8 cellular contexts compared by ENCODE assay signal in genomic region chr1:10514490-10515235, GRCh38. TPM values are rescaled to one million over a fixed set of nuclear protein-coding genes. Genes with fewer than 3 reads are reported as not detected.
A peak's percentile ranks its signal among the peaks of the same experiment; 100 is the strongest.
DNase-seq lines count a peak whose midpoint lies in the region; ATAC-seq and TF ChIP-seq lines count a peak whose summit lies in the region.

No MANE protein-coding gene starts in this region.

- H3K4me3 ChIP-seq in GM12864 (ENCODE audit: low read depth, low read length) = no peak overlapping the region

- H3K4me1 Mint-ChIP-seq in brain = peaks cover 95% of the 10 kb centered on the region

- H3K9me3 Mint-ChIP-seq in brain = no peaks in the 10 kb centered on the region

- H3K36me3 Mint-ChIP-seq in brain = no peaks in the 10 kb centered on the region

- H3K27me3 Mint-ChIP-seq in brain = peaks cover 4% of the 10 kb centered on the region

- peak overlapping the region in 3 of 5 experiments; percentile 27 to 75 (median 62) for H3K27ac Mint-ChIP-seq in brain

- DNase-seq in AG08395 (ENCODE audit: low spot score) = peak; percentile 48
- DNase-seq in GM12864 (ENCODE audit: low read depth) = no peak
- DNase-seq in NCI-H226 = peak; percentile 17
- peak; percentile 66 for DNase-seq in myocyte (ENCODE audit: low read depth)

- TF ChIP-seq CTCF in GM12864 (IDR thresholded peaks at IDR 0.05; ENCODE audit: low read depth, low read length, missing control alignments) (peak; percentile 56), brain (conservative IDR thresholded peaks at IDR 0.05) (peak; percentile 71 to 76)

- ATAC-seq in HG03565 (IDR thresholded peaks at IDR 0.05; ENCODE audit: unreplicated experiment) (no peak), GM21576 (IDR thresholded peaks at IDR 0.05; ENCODE audit: unreplicated experiment) (no peak), esophagus mucosa (no peak)

- H3K4me3 Mint-ChIP-seq in brain = no peak overlapping the region

RNA-seq across cellular contexts. Expression of gene PEX14, which starts 39.9 kb away (rescaled TPM):
- 37.1 TPM for polyA plus RNA-seq in brain (ENCODE audit: insufficient read depth, low read depth, low replicate concordance)
- total RNA-seq in myocyte = 11.5 and 15.0 TPM in 2 replicates
- polyA plus RNA-seq in myocyte (2012) = 20.9 TPM
- total RNA-seq in esophagus mucosa = 16.2 TPM

RNA-seq across cellular contexts. Expression of gene DFFA, which starts 42.3 kb away (rescaled TPM):
- polyA plus RNA-seq in brain (ENCODE audit: insufficient read depth, low read depth, low replicate concordance) = 31.8 TPM
- total RNA-seq in myocyte (17.2 and 27.1 TPM in 2 replicates), esophagus mucosa (31.6 TPM)
- 27.3 TPM for polyA plus RNA-seq in myocyte (2012)
